Comparison of ENCODE assay signal across 9 cellular contexts in the genomic region with DNA sequence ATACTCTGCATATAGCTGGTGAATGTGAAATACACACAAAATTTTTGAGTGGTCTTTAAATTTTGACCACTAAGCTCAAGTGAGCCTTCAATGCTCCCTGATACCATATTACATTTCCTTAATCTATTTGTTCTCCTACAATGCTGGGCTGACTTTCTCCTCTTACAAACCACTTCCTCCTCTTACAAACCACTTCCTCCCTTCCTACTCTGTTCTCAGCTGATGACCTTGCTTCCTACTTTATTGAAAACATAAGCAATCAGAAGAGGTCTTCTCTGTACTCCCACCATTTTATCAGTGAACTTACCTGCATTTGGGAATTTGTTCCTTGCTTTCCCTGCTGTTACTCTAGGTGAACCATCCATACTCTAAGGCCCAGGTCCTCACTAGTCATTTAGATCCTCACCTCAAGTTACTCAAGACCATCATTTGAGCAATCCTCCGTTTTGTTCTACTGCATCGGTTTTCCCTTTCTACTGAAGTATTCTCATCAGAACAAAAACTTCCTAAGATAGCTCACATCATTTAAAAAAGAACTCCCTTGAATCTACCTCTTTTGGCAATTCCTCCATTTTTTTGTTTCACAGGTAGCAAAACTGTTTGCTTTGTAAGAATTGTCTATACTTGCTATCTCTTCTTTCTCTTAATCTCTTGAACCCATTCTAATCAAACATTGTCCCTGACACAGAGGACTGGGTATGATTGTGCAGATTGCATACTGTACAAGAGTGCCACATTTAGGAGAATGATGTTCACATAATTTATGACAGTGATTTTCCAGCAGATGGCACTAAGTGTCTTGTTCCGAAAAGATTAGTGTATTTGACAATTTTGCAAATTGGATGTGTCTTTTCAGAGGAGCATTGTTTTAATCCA.
A peak's percentile ranks its signal among the peaks of the same experiment; 100 is the strongest.
DNase-seq lines count a peak whose midpoint lies in the region; ATAC-seq and TF ChIP-seq lines count a peak whose summit lies in the region.
"Had no signal": no experiment of that assay in that cellular context is flagged by ENCODE, and none has a peak within 500 bp of the region (broad histone marks: within the 10 kb centered on the region; RNA-seq: fewer than 3 reads in every experiment).

No MANE protein-coding gene starts in this region.

- DNase-seq in DMS79 treated with DMSO at 0.1 percent for 48 hours (lab: John Stamatoyannopoulos, UW): peak; percentile 12
- no peak for DNase-seq in DMS79 (lab: John Stamatoyannopoulos, UW)
- DNase-seq in OCI-M1 (lab: John Stamatoyannopoulos, UW): peak; percentile 71
- DNase-seq in cerebellar cortex (ENCODE audit: low spot score): peak; percentile 73
- no peak for DNase-seq in lung (ENCODE audit: low spot score)
- no peak for DNase-seq in stimulated activated CD4-positive, alpha-beta T cell treated with anti-CD3 and anti-CD28 coated beads, Interleukin-1b, Interleukin-23, amount 100 ng/mL, for 48 hours
- no peak for DNase-seq in H7

- ATAC-seq in HG02885 (IDR thresholded peaks at IDR 0.05; ENCODE audit: poor library complexity, unreplicated experiment) (peak; percentile 51), lung (ENCODE audit: insufficient read depth, low FRiP score) (peak; percentile 44)

- H3K36me3 ChIP-seq in lung (ENCODE audit: control insufficient read depth in 2 of 2, insufficient read depth in 2 of 2, low read length in 2 of 2): peaks cover 0 to under 1% of the 10 kb centered on the region in 2 donors
- no peaks in the 10 kb centered on the region for H3K36me3 ChIP-seq in H7 (replicated peaks; ENCODE audit: control insufficient read depth, insufficient read depth, low read length)

- H3K4me3 ChIP-seq in lung (no peak overlapping the region), H7 (ENCODE audit: insufficient read depth, low read depth, low read length) (no peak overlapping the region)

- H3K27ac ChIP-seq in lung (ENCODE audit: low read depth in 1 of 2, low read length in 1 of 2): no peak overlapping the region

- TF ChIP-seq CTCF in lung (IDR thresholded peaks at IDR 0.05; ENCODE audit: control extremely low read depth, extremely low read depth): peak; percentile 23

- H3K27me3 ChIP-seq in lung (ENCODE audit: control insufficient read depth, insufficient read depth): no peaks in the 10 kb centered on the region
- no peaks in the 10 kb centered on the region for H3K27me3 ChIP-seq in H7 (ENCODE audit: control insufficient read depth, insufficient read depth, low read length)

- no peaks in the 10 kb centered on the region for H3K9me3 ChIP-seq in lung (ENCODE audit: control insufficient read depth in 2 of 2, insufficient read depth in 1 of 2, low read length in 1 of 2)
- H3K9me3 ChIP-seq: Caco-2 had no signal

- 41 to 60% methylated on average over 3 of the region's 3 CpGs for WGBS in lung, 2 donors

- peaks cover 0 to 5% of the 10 kb centered on the region in 2 donors for H3K4me1 ChIP-seq in lung (ENCODE audit: control insufficient read depth in 2 of 2, insufficient read depth in 2 of 2, low read length in 2 of 2)
- H3K4me1 ChIP-seq: Caco-2 had no signal

Comparison
In these comparisons a context has a peak if more than half of its experiments do, and no peak if none do; other contexts are left out.
1. DNase-seq: peak in DMS79 treated with DMSO at 0.1 percent for 48 hours (single experiment), OCI-M1 (single experiment) and cerebellar cortex (single experiment); none in DMS79 (single experiment), lung (single experiment), stimulated activated CD4-positive, alpha-beta T cell treated with anti-CD3 and anti-CD28 coated beads, Interleukin-1b, Interleukin-23, amount 100 ng/mL, for 48 hours (single experiment) and H7 (single experiment).